In genomic region chr4:75391489-75392166, GRCh38 we compare ENCODE assay signal across 1 cellular context.
TF ChIP-seq lines count a peak whose summit lies in the region.

No MANE protein-coding gene starts in this region.

TF ChIP-seq in GM12878, 131 proteins besides CTCF, POLR2A, EP300 and RAD21 (continued from another document):
- TF ChIP-seq ZBTB4 (CRISPR knock-in tag; IDR thresholded peaks at IDR 0.05) = no peak
- no peak for TF ChIP-seq USF2 (IDR thresholded peaks at IDR 0.05; ENCODE audit: borderline replicate concordance, low read depth, low read length)
- TF ChIP-seq EED (IDR thresholded peaks at IDR 0.05; ENCODE audit: low read depth) = no peak
- TF ChIP-seq SPI1 (IDR thresholded peaks at IDR 0.05; ENCODE audit: borderline replicate concordance, insufficient read depth, low read depth, low read length) = no peak
- TF ChIP-seq POU2F2 (IDR thresholded peaks at IDR 0.05; ENCODE audit: borderline replicate concordance, low read depth, low read length) = no peak
- TF ChIP-seq RAD51 (IDR thresholded peaks at IDR 0.05) = no peak
- TF ChIP-seq MYC (IDR thresholded peaks at IDR 0.05; ENCODE audit: insufficient read depth, insufficient read length, insufficient replicate concordance, low read length, severe bottlenecking) = no peak
- no peak for TF ChIP-seq NR2F1 (conservative IDR thresholded peaks at IDR 0.05)
